8 cellular contexts compared by ENCODE assay signal in genomic region chr20:382291-383115, GRCh38. TPM values are rescaled to one million over a fixed set of nuclear protein-coding genes. Genes with fewer than 3 reads are reported as not detected.
A peak's percentile ranks its signal among the peaks of the same experiment; 100 is the strongest.
DNase-seq lines count a peak whose midpoint lies in the region; ATAC-seq, FAIRE-seq and TF ChIP-seq lines count a peak whose summit lies in the region.

No MANE protein-coding gene starts in this region.

- ATAC-seq in activated T-cell treated with anti-CD3 and anti-CD28 coated beads, Interleukin-2, amount 50 U/mL, for 4 hours: peak; percentile 1
- ATAC-seq in T-helper 17 cell (peak; percentile 10), foreskin keratinocyte (peak; percentile 61)
- peak; percentile 17 for ATAC-seq in stimulated activated effector memory CD8-positive, alpha-beta T cell treated with anti-CD3 and anti-CD28 coated beads, Interleukin-12 subunit alpha, Interleukin-12 subunit beta, amount 100 ng/mL, for 72 hours

- no peaks in the 10 kb centered on the region for H3K27me3 Mint-ChIP-seq in activated T-cell treated with anti-CD3 and anti-CD28 coated beads, Interleukin-2, amount 50 U/mL, for 4 hours (ENCODE audit: low read depth)
- H3K27me3 Mint-ChIP-seq in T-helper 17 cell: no peaks in the 10 kb centered on the region

- no peaks in the 10 kb centered on the region for H3K9me3 ChIP-seq in T-helper 17 cell (ENCODE audit: control insufficient read depth, low read length, poor library complexity, severe bottlenecking)

- H3K27me3 ChIP-seq in foreskin keratinocyte: no peaks in the 10 kb centered on the region

- FAIRE-seq in frontal cortex (lab: Jason Lieb, UNC): no peak

- peak overlapping the region; percentile 51 for H3K27ac Mint-ChIP-seq in T-helper 17 cell
- peak overlapping the region; percentile 89 for H3K27ac Mint-ChIP-seq in stimulated activated effector memory CD8-positive, alpha-beta T cell treated with anti-CD3 and anti-CD28 coated beads, Interleukin-12 subunit alpha, Interleukin-12 subunit beta, amount 100 ng/mL, for 72 hours

- H3K9me3 Mint-ChIP-seq in activated T-cell treated with anti-CD3 and anti-CD28 coated beads, Interleukin-2, amount 50 U/mL, for 4 hours: no peaks in the 10 kb centered on the region
- H3K9me3 Mint-ChIP-seq in stimulated activated effector memory CD8-positive, alpha-beta T cell treated with anti-CD3 and anti-CD28 coated beads, Interleukin-12 subunit alpha, Interleukin-12 subunit beta, amount 100 ng/mL, for 72 hours: no peaks in the 10 kb centered on the region

- H3K4me1 Mint-ChIP-seq in activated T-cell treated with anti-CD3 and anti-CD28 coated beads, Interleukin-2, amount 50 U/mL, for 4 hours (ENCODE audit: low read depth): peaks cover 13% of the 10 kb centered on the region
- H3K4me1 Mint-ChIP-seq in T-helper 17 cell: peaks cover 20% of the 10 kb centered on the region
- H3K4me1 Mint-ChIP-seq in stimulated activated effector memory CD8-positive, alpha-beta T cell treated with anti-CD3 and anti-CD28 coated beads, Interleukin-12 subunit alpha, Interleukin-12 subunit beta, amount 100 ng/mL, for 72 hours: peaks cover 15% of the 10 kb centered on the region

- peak overlapping the region; percentile 59 for H3K27ac ChIP-seq in foreskin keratinocyte

- H3K36me3 Mint-ChIP-seq in activated T-cell treated with anti-CD3 and anti-CD28 coated beads, Interleukin-2, amount 50 U/mL, for 4 hours (ENCODE audit: insufficient read depth): peaks cover 15% of the 10 kb centered on the region
- H3K36me3 Mint-ChIP-seq in T-helper 17 cell (ENCODE audit: low read depth): no peaks in the 10 kb centered on the region
- H3K36me3 Mint-ChIP-seq in stimulated activated effector memory CD8-positive, alpha-beta T cell treated with anti-CD3 and anti-CD28 coated beads, Interleukin-12 subunit alpha, Interleukin-12 subunit beta, amount 100 ng/mL, for 72 hours: peaks cover 8% of the 10 kb centered on the region

- H3K4me1 ChIP-seq in foreskin keratinocyte: peaks cover 8% of the 10 kb centered on the region

- H3K4me3 Mint-ChIP-seq in activated T-cell treated with anti-CD3 and anti-CD28 coated beads, Interleukin-2, amount 50 U/mL, for 4 hours: peak overlapping the region; percentile 83
- peak overlapping the region; percentile 90 for H3K4me3 Mint-ChIP-seq in T-helper 17 cell
- H3K4me3 Mint-ChIP-seq in stimulated activated effector memory CD8-positive, alpha-beta T cell treated with anti-CD3 and anti-CD28 coated beads, Interleukin-12 subunit alpha, Interleukin-12 subunit beta, amount 100 ng/mL, for 72 hours: peak overlapping the region; percentile 84

- no peak for DNase-seq in activated T-cell treated with anti-CD3 and anti-CD28 coated beads, Interleukin-2, amount 50 U/mL, for 4 hours
- no peak for DNase-seq in activated T-cell treated with anti-CD3 and anti-CD28 coated beads, Interleukin-2, amount 50 U/mL, for 48 hours
- DNase-seq in T-helper 17 cell (no peak), foreskin keratinocyte (no peak), frontal cortex (ENCODE audit: low spot score in 2 of 2) (no peak), DMS 273 treated with DMSO at 0.1 percent for 48 hours (lab: John Stamatoyannopoulos, UW) (no peak), NOMO-1 treated with dmso at 0.1 percent for 144 hours (lab: John Stamatoyannopoulos, UW; ENCODE audit: unreplicated experiment) (no peak)
- no peak for DNase-seq in stimulated activated effector memory CD8-positive, alpha-beta T cell treated with anti-CD3 and anti-CD28 coated beads, Interleukin-12 subunit alpha, Interleukin-12 subunit beta, amount 100 ng/mL, for 72 hours (ENCODE audit: low spot score in 2 of 2)

- no peak for TF ChIP-seq CTCF in foreskin keratinocyte (conservative IDR thresholded peaks at IDR 0.05)

RNA-seq across cellular contexts. Expression of gene TRIB3, which starts 1.9 kb away (rescaled TPM):
- total RNA-seq in activated T-cell treated with anti-CD3 and anti-CD28 coated beads, Interleukin-2, amount 50 U/mL, for 4 hours: 10 to 100 TPM; 34.6 to 45.2 (median 37.0) TPM
- total RNA-seq in T-helper 17 cell (1 to 10 TPM; 1.8 to 3.3 TPM), foreskin keratinocyte (72.4 and 207 TPM in 2 replicates), frontal cortex (12.6 TPM)
- 74.9 and 203 TPM in 2 replicates for polyA plus RNA-seq in foreskin keratinocyte

RNA-seq across cellular contexts. Expression of gene RBCK1, which starts 25.6 kb away (rescaled TPM):
- total RNA-seq in activated T-cell treated with anti-CD3 and anti-CD28 coated beads, Interleukin-2, amount 50 U/mL, for 4 hours: 100 to 1,000 TPM in 2 of 3 donors, 10 to 100 TPM in 1; 87.1 to 104 (median 103) TPM
- total RNA-seq in T-helper 17 cell (10 to 100 TPM; 62.1 to 72.7 TPM), foreskin keratinocyte (81.2 and 198 TPM in 2 replicates), frontal cortex (15.1 TPM)
- polyA plus RNA-seq in foreskin keratinocyte: 115 and 292 TPM in 2 replicates

RNA-seq across cellular contexts. Expression of gene NRSN2, which starts 35.6 kb away (rescaled TPM):
- total RNA-seq in activated T-cell treated with anti-CD3 and anti-CD28 coated beads, Interleukin-2, amount 50 U/mL, for 4 hours: 1 to 10 TPM; 2.7 to 3.2 (median 2.8) TPM
- under 1 TPM; 0.62 to 0.89 TPM for total RNA-seq in T-helper 17 cell
- 26.7 and 35.6 TPM in 2 replicates for total RNA-seq in foreskin keratinocyte
- polyA plus RNA-seq in foreskin keratinocyte: 39.3 and 53.5 TPM in 2 replicates
- total RNA-seq in frontal cortex: 26.1 TPM

RNA-seq across cellular contexts. Expression of gene SOX12, which starts 57.2 kb away (rescaled TPM):
- 1 to 10 TPM; 3.9 to 8.5 (median 6.4) TPM for total RNA-seq in activated T-cell treated with anti-CD3 and anti-CD28 coated beads, Interleukin-2, amount 50 U/mL, for 4 hours
- total RNA-seq in T-helper 17 cell: 1 to 10 TPM; 5.2 to 8.3 TPM
- total RNA-seq in foreskin keratinocyte: 4.7 and 5.1 TPM in 2 replicates
- 7.1 and 8.2 TPM in 2 replicates for polyA plus RNA-seq in foreskin keratinocyte
- 7.7 TPM for total RNA-seq in frontal cortex

Comparison
In these comparisons a context has a peak if more than half of its experiments do, and no peak if none do; other contexts are left out.
1. ATAC-seq: peak in every context shown above with its lines; median percentile 61 in foreskin keratinocyte; 17 in stimulated activated effector memory CD8-positive, alpha-beta T cell treated with anti-CD3 and anti-CD28 coated beads, Interleukin-12 subunit alpha, Interleukin-12 subunit beta, amount 100 ng/mL, for 72 hours; 10 in T-helper 17 cell; 1 in activated T-cell treated with anti-CD3 and anti-CD28 coated beads, Interleukin-2, amount 50 U/mL, for 4 hours.